In the genomic region with DNA sequence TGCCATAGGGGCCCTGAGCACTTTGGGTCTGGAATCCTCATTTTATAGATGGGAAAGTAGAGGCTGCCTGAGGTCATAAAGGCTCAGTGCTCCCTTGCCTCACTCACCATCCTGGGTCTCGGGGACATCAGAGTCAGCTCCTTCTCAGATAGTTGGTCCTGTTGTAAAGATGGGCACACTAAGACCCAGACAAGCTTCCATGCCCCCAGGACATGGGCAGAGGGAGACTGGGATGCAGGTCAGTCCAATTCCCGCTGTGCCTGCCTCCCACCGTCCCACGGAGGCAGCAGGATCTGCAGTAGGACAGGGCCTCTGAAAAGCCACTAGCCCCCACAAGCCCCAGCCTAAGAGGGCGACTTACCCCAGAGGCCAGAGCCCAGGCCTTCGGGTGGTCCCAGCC, we compare ENCODE assay signal across 30 cellular contexts. TPM values are rescaled to one million over a fixed set of nuclear protein-coding genes. Genes with fewer than 3 reads are reported as not detected.
DNase-seq lines count a peak whose midpoint lies in the region; ATAC-seq and TF ChIP-seq lines count a peak whose summit lies in the region.
"Had no signal": no experiment of that assay in that cellular context is flagged by ENCODE, and none has a peak within 500 bp of the region (broad histone marks: within the 10 kb centered on the region; RNA-seq: fewer than 3 reads in every experiment).

No MANE protein-coding gene starts in this region.

- CTCF ChIA-PET in naive thymus-derived CD4-positive, alpha-beta T cell (lab: Charles Lee) = interaction anchor here (0.6 to 3.0 kb wide), 5 partner anchors 9 to 530 kb away, joined by 3 to 11 read pairs (median 4); no protein-coding TSS in a partner anchor

- peaks cover 22% of the 10 kb centered on the region for H3K4me1 Mint-ChIP-seq in T-helper 1 cell treated with Interleukin-12 subunit alpha and Interleukin-12 subunit beta and Interleukin-4 antibody, amounts not matched to agents 30 μg/mL and 1 μg/mL, for 36 hours (ENCODE audit: low read depth)
- peaks cover 26% of the 10 kb centered on the region for H3K4me1 Mint-ChIP-seq in activated T-helper 1 cell treated with anti-CD3 and anti-CD28 coated beads, Interleukin-12 subunit alpha, Interleukin-12 subunit beta, Interleukin-2, Interleukin-4 antibody, amounts not matched to agents 30 ng/mL and 10 ng/mL and 1 ng/mL, durations not matched to agents 14 hours and 24 hours and 36 hours (ENCODE audit: low read depth)
- H3K4me1 Mint-ChIP-seq in naive thymus-derived CD4-positive, alpha-beta T cell = peaks cover 34 to 80% (median 69%) of the 10 kb centered on the region in 7 donors
- peaks cover 32% of the 10 kb centered on the region for H3K4me1 Mint-ChIP-seq in nephron progenitor cell

- POLR2A ChIA-PET in naive thymus-derived CD4-positive, alpha-beta T cell (lab: Charles Lee) = interaction anchor here (0.9 to 6.8 kb wide), 8 partner anchors 9 to 26 kb away, joined by 3 to 94 read pairs (median 22); no protein-coding TSS in a partner anchor

- H3K9me3 ChIP-seq in BLaER1 treated with 17β-estradiol and CSF1 and Interleukin-3, amounts not matched to agents 10 nM and 100 nM (replicated peaks in 1 of 11) = no peaks in the 10 kb centered on the region
- no peaks in the 10 kb centered on the region for H3K9me3 ChIP-seq in naive thymus-derived CD4-positive, alpha-beta T cell (ENCODE audit: control insufficient read depth in 2 of 3, low read length in 3 of 3)
- H3K9me3 ChIP-seq: esophagus squamous epithelium, heart right ventricle, lower lobe of right lung, mucosa of descending colon, prostate gland, SK-N-SH, suprapubic skin had no signal

- DNase-seq in T-helper 1 cell (no peak), nephron progenitor cell (no peak), NCI-H510A treated with DMSO at 0.1 percent for 48 hours (lab: John Stamatoyannopoulos, UW) (no peak)
- DNase-seq in activated T-helper 1 cell treated with anti-CD3 and anti-CD28 coated beads, Interleukin-12 subunit alpha, Interleukin-12 subunit beta, Interleukin-2, Interleukin-4 antibody, amounts not matched to agents 30 ng/mL and 10 ng/mL and 1 ng/mL, durations not matched to agents 14 hours and 24 hours and 36 hours (ENCODE audit: low spot score) = no peak
- DNase-seq in naive thymus-derived CD4-positive, alpha-beta T cell = no peak
- no peak for DNase-seq in activated CD4-positive, CD25-positive, alpha-beta regulatory T cell (lab: John Stamatoyannopoulos, UW)
- DNase-seq: activated CD4-positive, alpha-beta T cell treated with anti-CD3 and anti-CD28 coated beads, Interleukin-2, amount 50 U/mL, for 48 hours; activated CD8-positive, alpha-beta memory T cell treated with anti-CD3 and anti-CD28 coated beads, Interleukin-2, amount 50 U/mL, for 48 hours; activated gamma-delta T cell; aorta; cortex of kidney; esophagus squamous epithelium; foreskin melanocyte; heart right ventricle; kidney glomerular epithelial cell; lower lobe of right lung; mucosa of descending colon; SK-N-SH; stimulated activated CD4-positive, alpha-beta T cell treated with anti-CD3 and anti-CD28 coated beads, Interleukin-4, amount 100 ng/mL, for 4 hours; stimulated activated naive B cell treated with anti-CD40 and anti-IgM and Interleukin-4, amounts not matched to agents 10 μg/mL and 1 μg/mL and 100 μg/mL, for 72 hours; T-helper 9 cell had no signal

- H3K4me3 ChIP-seq in BLaER1 treated with 17β-estradiol and CSF1 and Interleukin-3, amounts not matched to agents 10 nM and 100 nM = no peak overlapping the region
- H3K4me3 ChIP-seq in naive thymus-derived CD4-positive, alpha-beta T cell (ENCODE audit: low read length) = no peak overlapping the region
- H3K4me3 ChIP-seq: cardiac muscle cell, esophagus squamous epithelium, heart right ventricle, lower lobe of right lung, mucosa of descending colon, prostate gland, suprapubic skin had no signal

- H3K36me3 Mint-ChIP-seq in T-helper 1 cell treated with Interleukin-12 subunit alpha and Interleukin-12 subunit beta and Interleukin-4 antibody, amounts not matched to agents 30 μg/mL and 1 μg/mL, for 36 hours (ENCODE audit: low read depth) = peaks cover 8% of the 10 kb centered on the region
- peaks cover 7% of the 10 kb centered on the region for H3K36me3 Mint-ChIP-seq in activated T-helper 1 cell treated with anti-CD3 and anti-CD28 coated beads, Interleukin-12 subunit alpha, Interleukin-12 subunit beta, Interleukin-2, Interleukin-4 antibody, amounts not matched to agents 30 ng/mL and 10 ng/mL and 1 ng/mL, durations not matched to agents 14 hours and 24 hours and 36 hours (ENCODE audit: low read depth)
- H3K36me3 Mint-ChIP-seq in naive thymus-derived CD4-positive, alpha-beta T cell = peaks cover 0 to 8% (median 4%) of the 10 kb centered on the region in 5 donors
- H3K36me3 Mint-ChIP-seq in nephron progenitor cell (ENCODE audit: low read depth) = no peaks in the 10 kb centered on the region

- intact Hi-C loops in activated T-helper 1 cell treated with anti-CD3 and anti-CD28 coated beads, Interleukin-12 subunit alpha, Interleukin-12 subunit beta, Interleukin-2, Interleukin-4 antibody, amounts not matched to agents 30 ng/mL and 10 ng/mL and 1 ng/mL, durations not matched to agents 14 hours and 24 hours and 36 hours (cut with micrococcal nuclease) = no loop called here
- intact Hi-C loops in naive thymus-derived CD4-positive, alpha-beta T cell (cut with micrococcal nuclease) = no loop called here

- peak overlapping the region in 4 of 11 experiments; percentile 1 to 54 (median 23); a peak in 2 of 22 replicates for H3K9ac ChIP-seq in BLaER1 treated with 17β-estradiol and CSF1 and Interleukin-3, amounts not matched to agents 10 nM and 100 nM
- H3K9ac ChIP-seq: SK-N-SH had no signal

- H3K9me3 Mint-ChIP-seq in T-helper 1 cell treated with Interleukin-12 subunit alpha and Interleukin-12 subunit beta and Interleukin-4 antibody, amounts not matched to agents 30 μg/mL and 1 μg/mL, for 36 hours = no peaks in the 10 kb centered on the region
- no peaks in the 10 kb centered on the region for H3K9me3 Mint-ChIP-seq in activated T-helper 1 cell treated with anti-CD3 and anti-CD28 coated beads, Interleukin-12 subunit alpha, Interleukin-12 subunit beta, Interleukin-2, Interleukin-4 antibody, amounts not matched to agents 30 ng/mL and 10 ng/mL and 1 ng/mL, durations not matched to agents 14 hours and 24 hours and 36 hours
- peaks cover 0 to 14% (median 0%) of the 10 kb centered on the region in 11 donors for H3K9me3 Mint-ChIP-seq in naive thymus-derived CD4-positive, alpha-beta T cell
- H3K9me3 Mint-ChIP-seq in nephron progenitor cell = no peaks in the 10 kb centered on the region
- H3K9me3 Mint-ChIP-seq: stimulated activated naive B cell treated with anti-CD40 and anti-IgM and Interleukin-4, amounts not matched to agents 10 μg/mL and 1 μg/mL and 100 μg/mL, for 72 hours had no signal

- peak overlapping the region; percentile 81 to 99 (median 91); a peak in 20 of 22 replicates for H3K4me2 ChIP-seq in BLaER1 treated with 17β-estradiol and CSF1 and Interleukin-3, amounts not matched to agents 10 nM and 100 nM
- H3K4me2 ChIP-seq: SK-N-SH had no signal

- H3K27me3 ChIP-seq in BLaER1 treated with 17β-estradiol and CSF1 and Interleukin-3, amounts not matched to agents 10 nM and 100 nM = no peaks in the 10 kb centered on the region
- no peaks in the 10 kb centered on the region for H3K27me3 ChIP-seq in naive thymus-derived CD4-positive, alpha-beta T cell (ENCODE audit: control insufficient read depth in 2 of 2, insufficient read depth in 2 of 2, low read length in 2 of 2)
- H3K27me3 ChIP-seq: cardiac muscle cell, heart right ventricle, suprapubic skin had no signal

- H3K27ac ChIP-seq in BLaER1 treated with 17β-estradiol and CSF1 and Interleukin-3, amounts not matched to agents 10 nM and 100 nM = peak overlapping the region in 2 of 11 experiments; percentile 7 to 26; a peak in 1 of 22 replicates
- H3K27ac ChIP-seq in naive thymus-derived CD4-positive, alpha-beta T cell (ENCODE audit: low read depth, low read length) = peak overlapping the region; percentile 59
- H3K27ac ChIP-seq: 22Rv1, cardiac muscle cell, esophagus squamous epithelium, heart right ventricle, lower lobe of right lung, prostate gland, suprapubic skin, VCaP had no signal

- TF ChIP-seq CTCF in nephron progenitor cell (IDR thresholded peaks at IDR 0.05) = no peak

- peak overlapping the region; percentile 62 for H3K27ac Mint-ChIP-seq in T-helper 1 cell treated with Interleukin-12 subunit alpha and Interleukin-12 subunit beta and Interleukin-4 antibody, amounts not matched to agents 30 μg/mL and 1 μg/mL, for 36 hours
- peak overlapping the region; percentile 34 for H3K27ac Mint-ChIP-seq in activated T-helper 1 cell treated with anti-CD3 and anti-CD28 coated beads, Interleukin-12 subunit alpha, Interleukin-12 subunit beta, Interleukin-2, Interleukin-4 antibody, amounts not matched to agents 30 ng/mL and 10 ng/mL and 1 ng/mL, durations not matched to agents 14 hours and 24 hours and 36 hours
- peak overlapping the region; percentile 44 to 95 (median 92) for H3K27ac Mint-ChIP-seq in naive thymus-derived CD4-positive, alpha-beta T cell
- H3K27ac Mint-ChIP-seq in nephron progenitor cell = no peak overlapping the region

- peaks cover 0 to 52% (median 17%) of the 10 kb centered on the region in 11 experiments; a peak in 17 of 22 replicates for H4K20me1 ChIP-seq in BLaER1 treated with 17β-estradiol and CSF1 and Interleukin-3, amounts not matched to agents 10 nM and 100 nM

- H3K36me3 ChIP-seq in BLaER1 treated with 17β-estradiol and CSF1 and Interleukin-3, amounts not matched to agents 10 nM and 100 nM = peaks cover 5 to 25% (median 18%) of the 10 kb centered on the region in 11 experiments; a peak in 19 of 22 replicates
- peaks cover 0 to 31% (median 7%) of the 10 kb centered on the region in 3 experiments for H3K36me3 ChIP-seq in naive thymus-derived CD4-positive, alpha-beta T cell (ENCODE audit: control insufficient read depth in 2 of 3, insufficient read depth in 3 of 3, low read length in 3 of 3)
- H3K36me3 ChIP-seq: cardiac muscle cell, esophagus squamous epithelium, prostate gland, suprapubic skin had no signal

- H3K4me1 ChIP-seq in BLaER1 treated with 17β-estradiol and CSF1 and Interleukin-3, amounts not matched to agents 10 nM and 100 nM = peaks cover 70 to 91% (median 82%) of the 10 kb centered on the region in 10 experiments
- peaks cover 0 to 36% of the 10 kb centered on the region in 2 donors for H3K4me1 ChIP-seq in naive thymus-derived CD4-positive, alpha-beta T cell (ENCODE audit: control insufficient read depth in 2 of 2, insufficient read depth in 2 of 2, low read length in 2 of 2)
- H3K4me1 ChIP-seq: esophagus squamous epithelium, prostate gland, suprapubic skin had no signal

- no peaks in the 10 kb centered on the region for H3K27me3 Mint-ChIP-seq in T-helper 1 cell treated with Interleukin-12 subunit alpha and Interleukin-12 subunit beta and Interleukin-4 antibody, amounts not matched to agents 30 μg/mL and 1 μg/mL, for 36 hours (ENCODE audit: low read depth)
- no peaks in the 10 kb centered on the region for H3K27me3 Mint-ChIP-seq in activated T-helper 1 cell treated with anti-CD3 and anti-CD28 coated beads, Interleukin-12 subunit alpha, Interleukin-12 subunit beta, Interleukin-2, Interleukin-4 antibody, amounts not matched to agents 30 ng/mL and 10 ng/mL and 1 ng/mL, durations not matched to agents 14 hours and 24 hours and 36 hours (ENCODE audit: insufficient read depth)
- no peaks in the 10 kb centered on the region for H3K27me3 Mint-ChIP-seq in naive thymus-derived CD4-positive, alpha-beta T cell
- no peaks in the 10 kb centered on the region for H3K27me3 Mint-ChIP-seq in nephron progenitor cell (ENCODE audit: low read depth, poor library complexity)
- H3K27me3 Mint-ChIP-seq: stimulated activated naive B cell treated with anti-CD40 and anti-IgM and Interleukin-4, amounts not matched to agents 10 μg/mL and 1 μg/mL and 100 μg/mL, for 72 hours had no signal

- no peak for ATAC-seq in naive thymus-derived CD4-positive, alpha-beta T cell
- ATAC-seq: heart right ventricle; lower lobe of right lung; mucosa of descending colon; sciatic nerve; stimulated activated naive B cell treated with anti-CD40 and anti-IgM and Interleukin-4, amounts not matched to agents 10 μg/mL and 1 μg/mL and 100 μg/mL, for 72 hours had no signal

- H3K4me3 Mint-ChIP-seq in T-helper 1 cell treated with Interleukin-12 subunit alpha and Interleukin-12 subunit beta and Interleukin-4 antibody, amounts not matched to agents 30 μg/mL and 1 μg/mL, for 36 hours = no peak overlapping the region
- no peak overlapping the region for H3K4me3 Mint-ChIP-seq in activated T-helper 1 cell treated with anti-CD3 and anti-CD28 coated beads, Interleukin-12 subunit alpha, Interleukin-12 subunit beta, Interleukin-2, Interleukin-4 antibody, amounts not matched to agents 30 ng/mL and 10 ng/mL and 1 ng/mL, durations not matched to agents 14 hours and 24 hours and 36 hours
- H3K4me3 Mint-ChIP-seq in naive thymus-derived CD4-positive, alpha-beta T cell = peak overlapping the region in 4 of 10 donors; percentile 25 to 63 (median 46)
- H3K4me3 Mint-ChIP-seq in nephron progenitor cell = no peak overlapping the region
- H3K4me3 Mint-ChIP-seq: stimulated activated naive B cell treated with anti-CD40 and anti-IgM and Interleukin-4, amounts not matched to agents 10 μg/mL and 1 μg/mL and 100 μg/mL, for 72 hours had no signal

RNA-seq across cellular contexts. Expression of gene SUSD3, which starts 19.0 kb away (rescaled TPM):
- total RNA-seq in activated T-helper 1 cell treated with anti-CD3 and anti-CD28 coated beads, Interleukin-12 subunit alpha, Interleukin-12 subunit beta, Interleukin-2, Interleukin-4 antibody, amounts not matched to agents 30 ng/mL and 10 ng/mL and 1 ng/mL, durations not matched to agents 14 hours and 24 hours and 36 hours = 31.7 and 33.2 TPM in 2 replicates
- total RNA-seq in naive thymus-derived CD4-positive, alpha-beta T cell = 10 to 100 TPM; 62.8 to 83.5 (median 68.7) TPM
- 100 to 1,000 TPM; 186 to 315 TPM for polyA plus RNA-seq in naive thymus-derived CD4-positive, alpha-beta T cell
- total RNA-seq: cardiac muscle cell, H4 had no signal
- polyA plus RNA-seq: cardiac muscle cell had no signal

RNA-seq across cellular contexts. Expression of gene CARD19, which starts 56.6 kb away (rescaled TPM):
- 40.5 and 41.7 TPM in 2 replicates for total RNA-seq in activated T-helper 1 cell treated with anti-CD3 and anti-CD28 coated beads, Interleukin-12 subunit alpha, Interleukin-12 subunit beta, Interleukin-2, Interleukin-4 antibody, amounts not matched to agents 30 ng/mL and 10 ng/mL and 1 ng/mL, durations not matched to agents 14 hours and 24 hours and 36 hours
- total RNA-seq in naive thymus-derived CD4-positive, alpha-beta T cell = 10 to 100 TPM; 43.0 to 90.0 (median 54.1) TPM
- polyA plus RNA-seq in naive thymus-derived CD4-positive, alpha-beta T cell = 10 to 100 TPM; 59.2 to 75.6 TPM
